ENCODE assay signal across 20 cellular contexts in the genomic region with DNA sequence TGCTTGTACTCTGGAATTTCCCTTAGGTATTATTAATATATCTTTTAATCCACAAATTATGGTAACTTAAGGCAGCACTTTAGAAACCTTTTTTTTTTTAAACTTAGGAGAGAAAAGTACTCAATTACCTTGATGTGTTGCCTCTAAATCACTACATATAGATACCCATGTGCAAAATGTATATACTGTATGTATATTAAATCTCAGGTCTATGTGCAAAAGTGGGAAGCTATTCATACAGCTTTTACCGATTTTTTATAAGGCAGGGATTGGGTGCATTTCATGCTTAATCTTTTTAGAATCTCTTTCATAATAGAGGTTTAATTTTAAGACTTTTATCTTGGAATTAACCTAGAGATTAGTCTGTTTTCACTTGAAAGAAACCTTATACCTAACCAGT. TPM values are rescaled to one million over a fixed set of nuclear protein-coding genes. Genes with fewer than 3 reads are reported as not detected.
DNase-seq lines count a peak whose midpoint lies in the region; ATAC-seq and TF ChIP-seq lines count a peak whose summit lies in the region.
"Had no signal": no experiment of that assay in that cellular context is flagged by ENCODE, and none has a peak within 500 bp of the region (broad histone marks: within the 10 kb centered on the region; RNA-seq: fewer than 3 reads in every experiment).

No MANE protein-coding gene starts in this region.

- peaks cover 9% of the 10 kb centered on the region for H3K36me3 Mint-ChIP-seq in CD4-positive, CD25-positive, alpha-beta regulatory T cell
- H3K36me3 Mint-ChIP-seq in GM23338 (ENCODE audit: low read depth) = no peaks in the 10 kb centered on the region
- H3K36me3 Mint-ChIP-seq in activated naive CD8-positive, alpha-beta T cell = peaks cover 6% of the 10 kb centered on the region
- peaks cover 3% of the 10 kb centered on the region for H3K36me3 Mint-ChIP-seq in mesothelial cell of epicardium

- H3K79me2 ChIP-seq in GM23338 (replicated peaks; ENCODE audit: insufficient read depth) = peaks cover 80% of the 10 kb centered on the region

- peaks cover 0 to under 1% (median 0%) of the 10 kb centered on the region in 7 donors for H3K9me3 Mint-ChIP-seq in CD4-positive, CD25-positive, alpha-beta regulatory T cell
- H3K9me3 Mint-ChIP-seq in GM23338 (no peaks in the 10 kb centered on the region), mesothelial cell of epicardium (no peaks in the 10 kb centered on the region)
- no peaks in the 10 kb centered on the region for H3K9me3 Mint-ChIP-seq in activated naive CD8-positive, alpha-beta T cell (ENCODE audit: low read depth)
- H3K9me3 Mint-ChIP-seq: T-cell had no signal

- H3K4me3 Mint-ChIP-seq in CD4-positive, CD25-positive, alpha-beta regulatory T cell = no peak overlapping the region
- no peak overlapping the region for H3K4me3 Mint-ChIP-seq in GM23338
- H3K4me3 Mint-ChIP-seq in activated naive CD8-positive, alpha-beta T cell = no peak overlapping the region
- H3K4me3 Mint-ChIP-seq in mesothelial cell of epicardium = no peak overlapping the region
- H3K4me3 Mint-ChIP-seq: T-cell had no signal

- no peaks in the 10 kb centered on the region for H3K9me2 ChIP-seq in GM23338 (ENCODE audit: insufficient read depth)

- TF ChIP-seq CTCF in GM23338 (conservative IDR thresholded peaks at IDR 0.05; ENCODE audit: low read depth in 2 of 2) (no peak), mesothelial cell of epicardium (IDR thresholded peaks at IDR 0.05; ENCODE audit: unreplicated experiment) (no peak)

- H3K27me3 ChIP-seq in CD4-positive, CD25-positive, alpha-beta regulatory T cell (ENCODE audit: control insufficient read depth, insufficient read depth, low read length) = no peaks in the 10 kb centered on the region
- H3K27me3 ChIP-seq in GM23338 (ENCODE audit: insufficient read depth) = no peaks in the 10 kb centered on the region
- H3K27me3 ChIP-seq: esophagus muscularis mucosa had no signal

- H3K9me3 ChIP-seq in CD4-positive, CD25-positive, alpha-beta regulatory T cell (ENCODE audit: control insufficient read depth in 2 of 2, low read length in 2 of 2) = no peaks in the 10 kb centered on the region
- H3K9me3 ChIP-seq: esophagus muscularis mucosa had no signal

- H4K20me1 ChIP-seq in GM23338 (replicated peaks; ENCODE audit: insufficient read depth) = peaks cover 29% of the 10 kb centered on the region; the same call in 1 of the 2 replicates

- no peak overlapping the region for H2AFZ ChIP-seq in GM23338

- no peaks in the 10 kb centered on the region; the same call in 1 of the 2 replicates for H3F3A ChIP-seq in GM23338 (replicated peaks; ENCODE audit: low read depth)

- peak overlapping the region; percentile 98 for H3K4me2 ChIP-seq in GM23338

- H3K27ac ChIP-seq in CD4-positive, CD25-positive, alpha-beta regulatory T cell (ENCODE audit: insufficient read depth, low read length, poor library complexity, severe bottlenecking) = peak overlapping the region; percentile 92
- no peak overlapping the region for H3K27ac ChIP-seq in GM23338 (ENCODE audit: low read depth)
- H3K27ac ChIP-seq: RWPE1 had no signal

- H3K36me3 ChIP-seq in CD4-positive, CD25-positive, alpha-beta regulatory T cell (ENCODE audit: control insufficient read depth, insufficient read depth, low read length) = no peaks in the 10 kb centered on the region
- no peaks in the 10 kb centered on the region for H3K36me3 ChIP-seq in GM23338 (ENCODE audit: insufficient read depth)
- H3K36me3 ChIP-seq: esophagus muscularis mucosa had no signal

- H3K4me1 ChIP-seq in CD4-positive, CD25-positive, alpha-beta regulatory T cell (ENCODE audit: control insufficient read depth, insufficient read depth, low read length, poor library complexity, severe bottlenecking) = peaks cover 68% of the 10 kb centered on the region
- H3K4me1 ChIP-seq in GM23338 (ENCODE audit: insufficient read depth) = peaks cover 27% of the 10 kb centered on the region

- H3K27ac Mint-ChIP-seq in CD4-positive, CD25-positive, alpha-beta regulatory T cell = peak overlapping the region in 1 of 3 donors; percentile 31
- H3K27ac Mint-ChIP-seq in GM23338 = no peak overlapping the region
- peak overlapping the region; percentile 70 for H3K27ac Mint-ChIP-seq in activated naive CD8-positive, alpha-beta T cell
- H3K27ac Mint-ChIP-seq in mesothelial cell of epicardium = peak overlapping the region; percentile 81
- H3K27ac Mint-ChIP-seq: brain, T-cell had no signal

- ATAC-seq in CD4-positive, CD25-positive, alpha-beta regulatory T cell (ENCODE audit: low read depth in 2 of 2) = no peak
- ATAC-seq in GM23338 (no peak), HG03457 (IDR thresholded peaks at IDR 0.05; ENCODE audit: unreplicated experiment) (no peak), HG02884 (IDR thresholded peaks at IDR 0.05; ENCODE audit: unreplicated experiment) (no peak)
- ATAC-seq: T-cell had no signal

- DNase-seq in CD4-positive, CD25-positive, alpha-beta regulatory T cell = no peak
- DNase-seq in GM23338 (ENCODE audit: low spot score) (no peak), mesothelial cell of epicardium (ENCODE audit: low spot score in 2 of 2, unreplicated experiment in 2 of 2) (no peak), DMS153 (lab: John Stamatoyannopoulos, UW) (no peak), epidermal melanocyte (ENCODE audit: insufficient read length, low spot score) (no peak)
- DNase-seq: activated CD8-positive, alpha-beta memory T cell treated with anti-CD3 and anti-CD28 coated beads, Interleukin-2, amount 50 U/mL, for 4 hours; activated naive CD4-positive, alpha-beta T cell treated with Interleukin-2 at 50 U/mL for 16 hours; AML-193; dermis blood vessel endothelial cell; KG1; NCI-H2171; NCI-H82; stimulated activated CD4-positive, alpha-beta T cell treated with anti-CD3 and anti-CD28 coated beads, Interleukin-2, amount 100 ng/mL, for 48 hours; T-cell had no signal

- H3K4me3 ChIP-seq in CD4-positive, CD25-positive, alpha-beta regulatory T cell (ENCODE audit: low read depth, low read length) = peak overlapping the region; percentile 99
- no peak overlapping the region for H3K4me3 ChIP-seq in GM23338
- H3K4me3 ChIP-seq: esophagus muscularis mucosa had no signal

- H3K4me1 Mint-ChIP-seq in CD4-positive, CD25-positive, alpha-beta regulatory T cell = peaks cover 21 to 59% (median 30%) of the 10 kb centered on the region in 4 donors
- H3K4me1 Mint-ChIP-seq in GM23338 (peaks cover 8% of the 10 kb centered on the region), mesothelial cell of epicardium (peaks cover 22% of the 10 kb centered on the region)
- peaks cover 26% of the 10 kb centered on the region for H3K4me1 Mint-ChIP-seq in activated naive CD8-positive, alpha-beta T cell (ENCODE audit: low read depth)

- H3K27me3 Mint-ChIP-seq in CD4-positive, CD25-positive, alpha-beta regulatory T cell = no peaks in the 10 kb centered on the region
- H3K27me3 Mint-ChIP-seq in GM23338 (ENCODE audit: insufficient read depth, low read depth, poor library complexity) (peaks cover 3% of the 10 kb centered on the region), mesothelial cell of epicardium (ENCODE audit: low read depth) (no peaks in the 10 kb centered on the region)
- no peaks in the 10 kb centered on the region for H3K27me3 Mint-ChIP-seq in activated naive CD8-positive, alpha-beta T cell
- H3K27me3 Mint-ChIP-seq: brain, T-cell had no signal

TF ChIP-seq in GM23338, 12 proteins besides CTCF, POLR2A, EP300 and RAD21:
- TF ChIP-seq JUNB (IDR thresholded peaks at IDR 0.05; ENCODE audit: unreplicated experiment) (no peak), EZH2phosphoT487 (IDR thresholded peaks at IDR 0.05; ENCODE audit: unreplicated experiment) (no peak), EZH2 (IDR thresholded peaks at IDR 0.05; ENCODE audit: low read depth, unreplicated experiment) (no peak)

RNA-seq across cellular contexts. Expression of gene EML4, which starts 3.4 kb away (rescaled TPM):
- total RNA-seq in CD4-positive, CD25-positive, alpha-beta regulatory T cell = 293 TPM
- 10 to 100 TPM; 83.7 to 92.7 (median 89.7) TPM for polyA plus RNA-seq in CD4-positive, CD25-positive, alpha-beta regulatory T cell
- 100 and 115 TPM in 2 replicates for total RNA-seq in GM23338 (2014; rRNA removed; shearing (Covaris generic))
- 55.4 and 65.3 TPM in 2 replicates for polyA plus RNA-seq in GM23338 (2016; fragmentation: Nextera tagmentation; extraction: Ambion mirVana)
- total RNA-seq in mesothelial cell of epicardium = 93.4 to 97.2 TPM (median 95.6 TPM) in 3 replicates
